24 cellular contexts compared by ENCODE assay signal in the genomic region with DNA sequence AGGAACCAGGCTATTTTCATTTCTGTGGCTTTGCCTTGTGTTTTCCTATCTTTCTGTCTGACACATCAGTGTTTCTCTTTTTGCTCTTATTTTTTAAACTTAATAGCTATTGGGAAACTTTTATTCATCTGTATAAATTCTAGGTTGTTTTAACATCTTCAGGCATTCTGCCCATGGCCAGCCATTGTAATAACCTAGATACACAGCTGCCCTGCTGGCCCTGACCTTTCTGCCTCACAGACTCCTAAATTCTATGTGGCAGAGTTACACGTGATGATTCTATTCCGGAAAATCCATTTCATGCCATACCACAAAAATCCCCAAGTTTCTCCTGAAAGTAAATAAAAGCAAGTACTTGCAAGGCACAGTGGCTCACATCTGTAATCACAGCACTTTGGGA.
"Had no signal": no experiment of that assay in that cellular context is flagged by ENCODE, and none has a peak within 500 bp of the region (broad histone marks: within the 10 kb centered on the region; RNA-seq: fewer than 3 reads in every experiment).

No MANE protein-coding gene starts in this region.

- H3K4me3 Mint-ChIP-seq: activated CD4-positive, alpha-beta memory T cell treated with anti-CD3 and anti-CD28 coated beads for 36 hours; activated CD4-positive, alpha-beta T cell treated with anti-CD3 and anti-CD28 coated beads, Interleukin-2, amount 10 ng/mL, durations not matched to agents 7 days and 5 days; activated naive CD8-positive, alpha-beta T cell treated with anti-CD3 and anti-CD28 coated beads, Interleukin-2, amount 50 U/mL, for 24 hours; activated T-cell treated with anti-CD3 and anti-CD28 coated beads, Interleukin-2, amount 50 U/mL, for 4 hours; brain had no signal

- DNase-seq: activated CD4-positive, alpha-beta memory T cell treated with anti-CD3 and anti-CD28 coated beads for 36 hours; activated CD4-positive, alpha-beta T cell treated with anti-CD3 and anti-CD28 coated beads, Interleukin-2, amount 10 ng/mL, durations not matched to agents 7 days and 5 days; activated CD4-positive, CD25-positive, alpha-beta regulatory T cell; activated CD8-positive, alpha-beta memory T cell treated with anti-CD3 and anti-CD28 coated beads for 24 hours; activated effector memory CD4-positive, alpha-beta T cell treated with anti-CD3 and anti-CD28 coated beads, Interleukin-2, amount 50 U/mL, for 16 hours; activated naive CD4-positive, alpha-beta T cell treated with Interleukin-2 at 50 U/mL for 16 hours; activated naive CD8-positive, alpha-beta T cell treated with anti-CD3 and anti-CD28 coated beads, Interleukin-2, amount 50 U/mL, for 24 hours; activated T-cell treated with anti-CD3 and anti-CD28 coated beads, Interleukin-2, amount 50 U/mL, for 4 hours; amygdala; Karpas-422; NCI-H1092; NCI-H1417; NCI-H1930; NCI-H2171; NCI-H2227 treated with DMSO at 0.1 percent for 48 hours; NCI-H446 treated with DMSO at 0.1 percent for 48 hours; NCI-H526; NCI-H774; RPMI8226; SJCRH30; SK-N-SH; T-helper 1 cell had no signal

- H3K27ac Mint-ChIP-seq: activated CD4-positive, alpha-beta memory T cell treated with anti-CD3 and anti-CD28 coated beads for 36 hours; activated CD4-positive, alpha-beta T cell treated with anti-CD3 and anti-CD28 coated beads, Interleukin-2, amount 10 ng/mL, durations not matched to agents 7 days and 5 days; activated naive CD4-positive, alpha-beta T cell treated with anti-CD3 and anti-CD28 coated beads, Interleukin-2, amount 50 U/mL, for 72 hours; activated naive CD8-positive, alpha-beta T cell treated with anti-CD3 and anti-CD28 coated beads, Interleukin-2, amount 50 U/mL, for 24 hours; brain had no signal

- H3K4me1 Mint-ChIP-seq: activated CD4-positive, alpha-beta T cell treated with anti-CD3 and anti-CD28 coated beads, Interleukin-2, amount 10 ng/mL, durations not matched to agents 7 days and 5 days; activated naive CD8-positive, alpha-beta T cell treated with anti-CD3 and anti-CD28 coated beads, Interleukin-2, amount 50 U/mL, for 24 hours had no signal

- H3K36me3 Mint-ChIP-seq: activated CD4-positive, alpha-beta memory T cell treated with anti-CD3 and anti-CD28 coated beads for 36 hours; activated naive CD4-positive, alpha-beta T cell treated with anti-CD3 and anti-CD28 coated beads, Interleukin-2, amount 50 U/mL, for 72 hours; brain had no signal

- H3K9me3 Mint-ChIP-seq: activated CD4-positive, alpha-beta memory T cell treated with anti-CD3 and anti-CD28 coated beads for 36 hours; activated CD4-positive, alpha-beta T cell treated with anti-CD3 and anti-CD28 coated beads, Interleukin-2, amount 10 ng/mL, durations not matched to agents 7 days and 5 days; activated naive CD4-positive, alpha-beta T cell treated with anti-CD3 and anti-CD28 coated beads, Interleukin-2, amount 50 U/mL, for 72 hours; activated naive CD8-positive, alpha-beta T cell treated with anti-CD3 and anti-CD28 coated beads, Interleukin-2, amount 50 U/mL, for 24 hours; activated T-cell treated with anti-CD3 and anti-CD28 coated beads, Interleukin-2, amount 50 U/mL, for 4 hours had no signal
